ENCODE assay signal across 2 cellular contexts in genomic region chr18:28168725-28169124, GRCh38.
TF ChIP-seq lines count a peak whose summit lies in the region.

No MANE protein-coding gene starts in this region.

TF ChIP-seq in GM12878, 131 proteins besides CTCF, POLR2A, EP300 and RAD21 (continued from another document):
- TF ChIP-seq E2F4 (IDR thresholded peaks at IDR 0.05; ENCODE audit: low read depth, low read length): no peak
- peak; percentile 64; the same call in 1 of the 2 replicates for TF ChIP-seq ZNF217 (IDR thresholded peaks at IDR 0.05)
- TF ChIP-seq ZNF592 (IDR thresholded peaks at IDR 0.05): no peak
- no peak for TF ChIP-seq LARP7 (IDR thresholded peaks at IDR 0.05)
- TF ChIP-seq TAF1 (IDR thresholded peaks at IDR 0.05; ENCODE audit: borderline replicate concordance, low read depth, low read length): no peak
- TF ChIP-seq BCLAF1 (IDR thresholded peaks at IDR 0.05): no peak
- TF ChIP-seq ZNF384 (IDR thresholded peaks at IDR 0.05; ENCODE audit: borderline replicate concordance, low read depth, low read length): 0 out of 2 replicates have a peak, but pooled peaks have one; percentile 14
- TF ChIP-seq MEF2B (IDR thresholded peaks at IDR 0.05; ENCODE audit: partially characterized antibody, poor library complexity, severe bottlenecking): peak; percentile 11
- TF ChIP-seq YY1 (IDR thresholded peaks at IDR 0.05; ENCODE audit: low read depth, low read length): no peak

TF ChIP-seq in liver, 16 proteins besides CTCF, POLR2A, EP300 and RAD21 (continued from another document):
- TF ChIP-seq ZBTB33 (IDR thresholded peaks at IDR 0.05) (no peak), REST (IDR thresholded peaks at IDR 0.05) (no peak), YY1 (IDR thresholded peaks at IDR 0.05) (no peak), HNF4A (conservative IDR thresholded peaks at IDR 0.05) (no peak), ATF3 (IDR thresholded peaks at IDR 0.05) (no peak)
TF ChIP-seq in liver: peak in this region for 0.
